26 cellular contexts compared by ENCODE assay signal in genomic region chr2:60496976-60497375, GRCh38. TPM values are rescaled to one million over a fixed set of nuclear protein-coding genes. Genes with fewer than 3 reads are reported as not detected.
"Had no signal": no experiment of that assay in that cellular context is flagged by ENCODE, and none has a peak within 500 bp of the region (broad histone marks: within the 10 kb centered on the region; RNA-seq: fewer than 3 reads in every experiment).

No MANE protein-coding gene starts in this region.

- H3K27me3 ChIP-seq: dorsolateral prefrontal cortex, gastrocnemius medialis, testis, transverse colon had no signal

- ATAC-seq: gastrocnemius medialis; naive thymus-derived CD4-positive, alpha-beta T cell; right cardiac atrium; stimulated activated naive CD8-positive, alpha-beta T cell treated with anti-CD3 and anti-CD28 coated beads, Interleukin-15, Interleukin-2, amounts not matched to agents 100 U/mL and 50 U/mL, for 24 hours had no signal

- H3K27ac ChIP-seq: gastrocnemius medialis, left ventricle myocardium inferior, testis, transverse colon, VCaP had no signal

- H3K36me3 ChIP-seq: gastrocnemius medialis, left ventricle myocardium inferior, transverse colon had no signal

- H3K36me3 Mint-ChIP-seq: activated naive CD4-positive, alpha-beta T cell treated with anti-CD3 and anti-CD28 coated beads, Interleukin-2, amount 10 ng/mL, durations not matched to agents 7 days and 5 days; naive thymus-derived CD4-positive, alpha-beta T cell had no signal

- H3K4me1 ChIP-seq: gastrocnemius medialis, testis had no signal

- DNase-seq: activated CD4-positive, alpha-beta memory T cell treated with anti-CD3 and anti-CD28 coated beads, Interleukin-2, amount 10 ng/mL, durations not matched to agents 7 days and 5 days; activated CD4-positive, alpha-beta T cell treated with anti-CD3 and anti-CD28 coated beads for 1 hour; activated CD4-positive, alpha-beta T cell treated with anti-CD3 and anti-CD28 coated beads, Interleukin-2, amount 10 ng/mL, durations not matched to agents 7 days and 5 days; activated CD8-positive, alpha-beta memory T cell treated with anti-CD3 and anti-CD28 coated beads, Interleukin-2, amount 50 U/mL, for 48 hours; activated gamma-delta T cell; activated naive CD4-positive, alpha-beta T cell treated with anti-CD3 and anti-CD28 coated beads, Interleukin-2, amount 10 ng/mL, durations not matched to agents 7 days and 5 days; activated T-cell treated with anti-CD3 and anti-CD28 coated beads, Interleukin-2, amount 50 U/mL, for 24 hours; amygdala; dorsolateral prefrontal cortex; effector memory CD4-positive, alpha-beta T cell; erythroblast; gastrocnemius medialis; glutamatergic neuron; left ventricle myocardium inferior; naive thymus-derived CD4-positive, alpha-beta T cell; right cardiac atrium; stimulated activated CD4-positive, alpha-beta T cell treated with anti-CD3 and anti-CD28 coated beads, Interleukin-15, amount 100 ng/mL, for 24 hours; stimulated activated CD4-positive, alpha-beta T cell treated with anti-CD3 and anti-CD28 coated beads, Interleukin-2, amount 100 ng/mL, for 24 hours; stimulated activated naive CD8-positive, alpha-beta T cell treated with anti-CD3 and anti-CD28 coated beads, Interleukin-15, Interleukin-2, amounts not matched to agents 100 U/mL and 50 U/mL, for 24 hours; SW 1271; T-helper 9 cell; testis; transverse colon had no signal

- H3K27ac Mint-ChIP-seq: activated CD4-positive, alpha-beta memory T cell treated with anti-CD3 and anti-CD28 coated beads, Interleukin-2, amount 10 ng/mL, durations not matched to agents 7 days and 5 days; activated CD4-positive, alpha-beta T cell treated with anti-CD3 and anti-CD28 coated beads, Interleukin-2, amount 10 ng/mL, durations not matched to agents 7 days and 5 days; activated naive CD4-positive, alpha-beta T cell treated with anti-CD3 and anti-CD28 coated beads, Interleukin-2, amount 10 ng/mL, durations not matched to agents 7 days and 5 days; activated T-cell treated with anti-CD3 and anti-CD28 coated beads, Interleukin-2, amount 50 U/mL, for 24 hours; naive thymus-derived CD4-positive, alpha-beta T cell; T-helper 1 cell treated with Interleukin-12 subunit alpha and Interleukin-12 subunit beta and Interleukin-4 antibody, amounts not matched to agents 30 μg/mL and 1 μg/mL, for 36 hours had no signal

- H3K4me3 ChIP-seq: dorsolateral prefrontal cortex, gastrocnemius medialis, left ventricle myocardium inferior, lung, testis, transverse colon had no signal

- H3K27me3 Mint-ChIP-seq: activated T-cell treated with anti-CD3 and anti-CD28 coated beads, Interleukin-2, amount 50 U/mL, for 24 hours had no signal

- H3K4me1 Mint-ChIP-seq: naive thymus-derived CD4-positive, alpha-beta T cell had no signal

- H3K9me3 ChIP-seq: gastrocnemius medialis, left ventricle myocardium inferior, testis, transverse colon had no signal

- H3K4me3 Mint-ChIP-seq: activated CD4-positive, alpha-beta memory T cell treated with anti-CD3 and anti-CD28 coated beads, Interleukin-2, amount 10 ng/mL, durations not matched to agents 7 days and 5 days; activated CD4-positive, alpha-beta T cell treated with anti-CD3 and anti-CD28 coated beads, Interleukin-2, amount 10 ng/mL, durations not matched to agents 7 days and 5 days; activated naive CD4-positive, alpha-beta T cell treated with anti-CD3 and anti-CD28 coated beads, Interleukin-2, amount 10 ng/mL, durations not matched to agents 7 days and 5 days; activated T-cell treated with anti-CD3 and anti-CD28 coated beads, Interleukin-2, amount 50 U/mL, for 24 hours; naive thymus-derived CD4-positive, alpha-beta T cell; T-helper 1 cell treated with Interleukin-12 subunit alpha and Interleukin-12 subunit beta and Interleukin-4 antibody, amounts not matched to agents 30 μg/mL and 1 μg/mL, for 36 hours had no signal

- H3K9me3 Mint-ChIP-seq: activated CD4-positive, alpha-beta memory T cell treated with anti-CD3 and anti-CD28 coated beads, Interleukin-2, amount 10 ng/mL, durations not matched to agents 7 days and 5 days; activated CD4-positive, alpha-beta T cell treated with anti-CD3 and anti-CD28 coated beads, Interleukin-2, amount 10 ng/mL, durations not matched to agents 7 days and 5 days; activated naive CD4-positive, alpha-beta T cell treated with anti-CD3 and anti-CD28 coated beads, Interleukin-2, amount 10 ng/mL, durations not matched to agents 7 days and 5 days; activated T-cell treated with anti-CD3 and anti-CD28 coated beads, Interleukin-2, amount 50 U/mL, for 24 hours; naive thymus-derived CD4-positive, alpha-beta T cell; T-helper 1 cell treated with Interleukin-12 subunit alpha and Interleukin-12 subunit beta and Interleukin-4 antibody, amounts not matched to agents 30 μg/mL and 1 μg/mL, for 36 hours had no signal

RNA-seq across cellular contexts. Expression of gene BCL11A, which starts 56.5 kb away (rescaled TPM):
- total RNA-seq: activated CD4-positive, alpha-beta memory T cell treated with anti-CD3 and anti-CD28 coated beads, Interleukin-2, amount 10 ng/mL, durations not matched to agents 7 days and 5 days had no signal
